27 cellular contexts compared by ENCODE assay signal in genomic region chr18:34704823-34705222, GRCh38. TPM values are rescaled to one million over a fixed set of nuclear protein-coding genes. Genes with fewer than 3 reads are reported as not detected.
"Had no signal": no experiment of that assay in that cellular context is flagged by ENCODE, and none has a peak within 500 bp of the region (broad histone marks: within the 10 kb centered on the region; RNA-seq: fewer than 3 reads in every experiment).

No MANE protein-coding gene starts in this region.

- H3K27me3 ChIP-seq: pancreas, sigmoid colon, suprapubic skin, tibial artery, upper lobe of right lung had no signal

- H3K4me1 ChIP-seq: prostate gland had no signal

- ATAC-seq: esophagus mucosa; naive thymus-derived CD4-positive, alpha-beta T cell; pancreas; stimulated activated memory B cell treated with anti-CD40 and anti-IgM and Interleukin-4, amounts not matched to agents 10 μg/mL and 1 μg/mL and 100 μg/mL, for 72 hours; upper lobe of right lung had no signal

- FAIRE-seq: bronchial epithelial cell, kidney, pancreas had no signal

- H3K27ac ChIP-seq: pancreas, prostate gland, sigmoid colon, suprapubic skin, tibial artery, upper lobe of right lung had no signal

- DNase-seq: activated CD4-positive, alpha-beta T cell treated with anti-CD3 and anti-CD28 coated beads for 4 hours; activated CD4-positive, alpha-beta T cell treated with anti-CD3 and anti-CD28 coated beads, Interleukin-2, amount 50 U/mL, for 48 hours; activated CD8-positive, alpha-beta memory T cell treated with anti-CD3 and anti-CD28 coated beads for 24 hours; activated effector memory CD4-positive, alpha-beta T cell treated with Interleukin-2 at 50 U/mL for 16 hours; activated naive CD4-positive, alpha-beta T cell treated with Interleukin-2 at 50 U/mL for 16 hours; anterior cingulate cortex; endodermal cell; foreskin fibroblast; head of caudate nucleus; hippocampal formation; immature natural killer cell; kidney; naive thymus-derived CD4-positive, alpha-beta T cell; nucleus accumbens; pancreas; sigmoid colon; stimulated activated CD4-positive, alpha-beta T cell treated with anti-CD3 and anti-CD28 coated beads, Interleukin-1b, Interleukin-23, amount 100 ng/mL, for 48 hours; stimulated activated CD4-positive, alpha-beta T cell treated with anti-CD3 and anti-CD28 coated beads, Interleukin-4, amount 100 ng/mL, for 4 hours; stimulated activated CD8-positive, alpha-beta memory T cell treated with anti-CD3 and anti-CD28 coated beads, Interleukin-4, amount 100 ng/mL, for 48 hours; tibial artery; upper lobe of right lung had no signal

- H3K4me3 ChIP-seq: pancreas, prostate gland, sigmoid colon, smooth muscle cell, suprapubic skin, tibial artery, upper lobe of right lung had no signal

- H3K9me3 ChIP-seq: pancreas, prostate gland, sigmoid colon, suprapubic skin, tibial artery, upper lobe of right lung had no signal

- H3K36me3 ChIP-seq: pancreas, prostate gland, sigmoid colon, suprapubic skin, tibial artery, upper lobe of right lung had no signal

RNA-seq across cellular contexts. Expression of gene DTNA, which starts 5.3 kb away (rescaled TPM):
- polyA plus RNA-seq: naive thymus-derived CD4-positive, alpha-beta T cell had no signal
